In the genomic region with DNA sequence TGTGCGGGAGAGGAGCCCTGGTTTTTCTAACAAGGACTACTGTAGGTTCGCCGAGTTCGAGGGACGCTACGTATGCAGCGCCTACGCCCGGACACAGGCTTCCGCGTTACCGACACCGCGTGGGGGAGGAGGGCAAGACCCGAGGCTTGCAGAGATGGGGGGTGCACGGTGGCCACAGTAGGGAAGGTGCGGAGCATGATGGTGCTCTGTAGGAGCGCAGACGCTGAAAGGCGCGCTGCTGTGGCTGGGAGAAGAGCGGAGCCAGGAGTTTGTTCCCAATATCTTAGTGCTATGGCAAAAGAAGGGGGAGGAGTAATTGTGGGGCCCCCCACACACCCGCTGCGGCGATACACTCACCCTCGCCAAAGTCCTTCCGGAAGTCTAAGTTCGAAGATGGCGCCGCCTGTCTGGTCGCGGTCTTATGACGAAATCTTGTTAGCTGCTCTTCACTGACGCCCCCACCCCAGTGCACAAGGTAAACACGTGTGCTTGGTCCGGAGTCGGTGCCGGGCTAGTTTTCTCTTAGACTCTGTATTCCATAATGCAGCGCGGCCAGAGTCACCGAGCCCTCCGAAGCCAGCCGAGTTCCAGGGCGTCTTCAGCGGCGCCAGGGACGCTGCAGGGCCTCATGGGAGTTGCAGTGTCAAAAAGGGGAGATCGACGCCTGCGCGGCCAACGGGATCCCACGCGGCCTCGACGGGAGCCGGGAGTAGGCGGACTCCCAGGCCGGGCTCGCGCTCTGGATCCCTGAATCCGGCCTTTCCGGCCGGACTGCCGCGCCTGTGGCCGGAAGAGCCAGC, we compare ENCODE assay signal across 8 cellular contexts. TPM values are rescaled to one million over a fixed set of nuclear protein-coding genes. Genes with fewer than 3 reads are reported as not detected.
DNase-seq lines count a peak whose midpoint lies in the region; ATAC-seq and TF ChIP-seq lines count a peak whose summit lies in the region.

TSS of gene GTF3C2 (minus strand) at position 383 of the 800 bp plus-strand sequence. CDS start 13,210 bp downstream, outside the sequence.

- no peaks in the 10 kb centered on the region for H3K9me3 Mint-ChIP-seq in activated T-cell treated with anti-CD3 and anti-CD28 coated beads, Interleukin-2, amount 50 U/mL, for 24 hours

- peak within 1 kb of the TSS; percentile 91 for H3K4me3 Mint-ChIP-seq in activated T-cell treated with anti-CD3 and anti-CD28 coated beads, Interleukin-2, amount 50 U/mL, for 24 hours

- H3K27me3 ChIP-seq in mucosa of stomach (ENCODE audit: control insufficient read depth, insufficient read depth, low read length) = no peaks in the 10 kb centered on the region

- peak within 1 kb of the TSS; percentile 98 for H3K27ac Mint-ChIP-seq in activated T-cell treated with anti-CD3 and anti-CD28 coated beads, Interleukin-2, amount 50 U/mL, for 24 hours

- peak; percentile 76 for ATAC-seq in GM21717 (IDR thresholded peaks at IDR 0.05; ENCODE audit: unreplicated experiment)

- DNase-seq in DMS153 treated with DMSO at 0.1 percent for 48 hours (lab: John Stamatoyannopoulos, UW; ENCODE audit: unreplicated experiment) = peak; percentile 92
- peak; percentile 99 for DNase-seq in KBM-7
- peak; percentile 93 for DNase-seq in activated T-cell treated with anti-CD3 and anti-CD28 coated beads, Interleukin-2, amount 50 U/mL, for 24 hours
- peak; percentile 97 to 98 for DNase-seq in erythroblast (lab: John Stamatoyannopoulos, UW)
- DNase-seq in stimulated activated CD8-positive, alpha-beta memory T cell treated with anti-CD3 and anti-CD28 coated beads, Interleukin-7, amount 100 ng/mL, for 1 hour (ENCODE audit: low read depth in 2 of 2) = peak; percentile 82 to 87

- peak within 1 kb of the TSS; percentile 77 for H3K9ac ChIP-seq in mucosa of stomach (ENCODE audit: low read length)

- no peaks in the 10 kb centered on the region for H3K36me3 ChIP-seq in mucosa of stomach (ENCODE audit: control insufficient read depth, insufficient read depth, low read length)

- peak within 1 kb of the TSS; percentile 78 for H3K4me3 ChIP-seq in mucosa of stomach (ENCODE audit: low read length)

- H3K27me3 Mint-ChIP-seq in activated T-cell treated with anti-CD3 and anti-CD28 coated beads, Interleukin-2, amount 50 U/mL, for 24 hours = no peaks in the 10 kb centered on the region

- peaks cover 57% of the 10 kb centered on the region for H3K4me1 Mint-ChIP-seq in activated T-cell treated with anti-CD3 and anti-CD28 coated beads, Interleukin-2, amount 50 U/mL, for 24 hours (ENCODE audit: low read depth)

- in situ Hi-C loops in KBM-7 (cut with MboI; ENCODE audit: low pct_unique_long_range_greater_than_20kb, low sequenced_read_pairs) = no loop called here

- TF ChIP-seq POLR2A in erythroblast (IDR thresholded peaks at IDR 0.05; ENCODE audit: low read length) = peak; percentile 84

- peaks cover 51% of the 10 kb centered on the region for H3K36me3 Mint-ChIP-seq in activated T-cell treated with anti-CD3 and anti-CD28 coated beads, Interleukin-2, amount 50 U/mL, for 24 hours (ENCODE audit: low read depth)

- H3K4me1 ChIP-seq in mucosa of stomach (ENCODE audit: control insufficient read depth, insufficient read depth, low read length) = peaks cover 15% of the 10 kb centered on the region

- no peaks in the 10 kb centered on the region for H3K9me3 ChIP-seq in mucosa of stomach (ENCODE audit: control insufficient read depth, low read length)

TF ChIP-seq in PFSK-1, 5 proteins besides CTCF, POLR2A, EP300 and RAD21:
- TF ChIP-seq FOXP2 (optimal IDR thresholded peaks at IDR 0.05; ENCODE audit: borderline replicate concordance, extremely low read depth, extremely low read length, insufficient read depth) (peak; percentile 87), REST (IDR thresholded peaks at IDR 0.05; ENCODE audit: insufficient read depth in 1 of 2, low read depth in 2 of 2, low read length in 2 of 2) (peak in 1 of 2 experiments; percentile 48; a peak in 1 of 4 replicates), SIN3A (IDR thresholded peaks at IDR 0.05; ENCODE audit: borderline replicate concordance, insufficient read depth, low read length) (no peak), POLR2AphosphoS5 (IDR thresholded peaks at IDR 0.05; ENCODE audit: low read depth, low read length) (no peak), TAF1 (IDR thresholded peaks at IDR 0.05; ENCODE audit: borderline replicate concordance, insufficient read depth, low read length) (peak; percentile 25)

RNA-seq across cellular contexts. Expression of gene GTF3C2, which starts in this region (rescaled TPM):
- polyA plus RNA-seq in PFSK-1 (2012; ENCODE audit: insufficient read length, low read depth) = 48.1 TPM

Comparison
In these comparisons a context has a peak if more than half of its experiments do, and no peak if none do; other contexts are left out.
1. Peak in every context shown above with its lines: DNase-seq, ATAC-seq and H3K4me3 ChIP-seq.